In genomic region chrX:136812286-136812685, GRCh38 we compare ENCODE assay signal across 17 cellular contexts. TPM values are rescaled to one million over a fixed set of nuclear protein-coding genes. Genes with fewer than 3 reads are reported as not detected.
DNase-seq lines count a peak whose midpoint lies in the region; FAIRE-seq and TF ChIP-seq lines count a peak whose summit lies in the region.
"Had no signal": no experiment of that assay in that cellular context is flagged by ENCODE, and none has a peak within 500 bp of the region (broad histone marks: within the 10 kb centered on the region; RNA-seq: fewer than 3 reads in every experiment).

No MANE protein-coding gene starts in this region.

- no peaks in the 10 kb centered on the region for H3K9me3 Mint-ChIP-seq in astrocyte (ENCODE audit: unreplicated experiment)

- H3K27me3 Mint-ChIP-seq in astrocyte (ENCODE audit: low read depth, unreplicated experiment), result no peaks in the 10 kb centered on the region

- no peak overlapping the region for H2AFZ ChIP-seq in astrocyte (ENCODE audit: low read depth, low read length)

- no peak overlapping the region for H3K27ac Mint-ChIP-seq in astrocyte (ENCODE audit: unreplicated experiment)

- H3K4me2 ChIP-seq in astrocyte (ENCODE audit: low read length), result no peak overlapping the region

- no peaks in the 10 kb centered on the region for H3K9me3 ChIP-seq in astrocyte (ENCODE audit: insufficient read depth, low read depth, low read length)
- H3K9me3 ChIP-seq in WERI-Rb-1 (ENCODE audit: severe bottlenecking), result no peaks in the 10 kb centered on the region

- H3K27ac ChIP-seq in astrocyte (ENCODE audit: low read depth, low read length), result no peak overlapping the region
- H3K27ac ChIP-seq in WERI-Rb-1, result no peak overlapping the region

- H3K36me3 Mint-ChIP-seq in astrocyte (ENCODE audit: low read depth, unreplicated experiment), result no peaks in the 10 kb centered on the region

- H3K4me3 Mint-ChIP-seq in astrocyte (ENCODE audit: unreplicated experiment), result no peak overlapping the region

- no peak overlapping the region for H3K9ac ChIP-seq in astrocyte (ENCODE audit: low read length)

- H3K27me3 ChIP-seq in astrocyte (ENCODE audit: insufficient read depth, low read length), result no peaks in the 10 kb centered on the region
- H3K27me3 ChIP-seq in WERI-Rb-1 (ENCODE audit: insufficient read depth, low read depth, severe bottlenecking), result no peaks in the 10 kb centered on the region

- DNase-seq in AG08396 (ENCODE audit: low spot score) (peak; percentile 5), HCEC 1CT (peak; percentile 45), astrocyte (ENCODE audit: low read depth) (no peak), fibroblast of villous mesenchyme (ENCODE audit: low read depth) (peak; percentile 62), NCI-H524 treated with DMSO at 0.1 percent for 48 hours (lab: John Stamatoyannopoulos, UW) (no peak), WERI-Rb-1 (no peak), islet precursor cell (no peak), dermis blood vessel endothelial cell (no peak)
- DNase-seq: C1 segment of cervical spinal cord, DMS153, NCI-H1105, NCI-H1694 treated with DMSO at 0.1 percent for 48 hours, NCI-H446, NCI-H774, SHP77 treated with DMSO at 0.1 percent for 48 hours had no signal

- H4K20me1 ChIP-seq in astrocyte (ENCODE audit: insufficient read depth, low read length), result no peaks in the 10 kb centered on the region

- H3K36me3 ChIP-seq in astrocyte (ENCODE audit: insufficient read depth, low read length), result no peaks in the 10 kb centered on the region
- no peaks in the 10 kb centered on the region for H3K36me3 ChIP-seq in WERI-Rb-1

- no peaks in the 10 kb centered on the region for H3K79me2 ChIP-seq in astrocyte (ENCODE audit: insufficient read depth, low read length)

- peaks cover 3% of the 10 kb centered on the region for H3K4me1 Mint-ChIP-seq in astrocyte (ENCODE audit: low read depth, unreplicated experiment)

- TF ChIP-seq CTCF in astrocyte (IDR thresholded peaks at IDR 0.05; ENCODE audit: insufficient read depth, low read depth, low read length), result no peak
- TF ChIP-seq CTCF in fibroblast of villous mesenchyme (IDR thresholded peaks at IDR 0.05; ENCODE audit: insufficient read depth, low read depth, low read length), result no peak
- no peak for TF ChIP-seq CTCF in WERI-Rb-1 (IDR thresholded peaks at IDR 0.05; ENCODE audit: low read depth, low read length)

- no peaks in the 10 kb centered on the region for H3K4me1 ChIP-seq in astrocyte (ENCODE audit: insufficient read depth, low read length)

- peak; percentile 95 for FAIRE-seq in astrocyte (lab: Jason Lieb, UNC)
- FAIRE-seq: GM12878, GM18507 had no signal

- H3K4me3 ChIP-seq in astrocyte (ENCODE audit: insufficient read depth, low read depth, low read length) (no peak overlapping the region), fibroblast of villous mesenchyme (ENCODE audit: low read depth, low read length) (no peak overlapping the region), WERI-Rb-1 (ENCODE audit: low read depth, low read length) (no peak overlapping the region)
- H3K4me3 ChIP-seq: GM12878 had no signal

RNA-seq across cellular contexts. Expression of gene ARHGEF6, which starts 31.6 kb away (rescaled TPM):
- total RNA-seq in astrocyte, result 4.7 and 6.1 TPM in 2 replicates
- total RNA-seq in fibroblast of villous mesenchyme, result 7.7 and 12.5 TPM in 2 replicates
- total RNA-seq in dermis blood vessel endothelial cell, result 16.5 TPM in 2 replicates

Comparison
In these comparisons a context has a peak if more than half of its experiments do, and no peak if none do; other contexts are left out.
1. DNase-seq: peak in AG08396 (single experiment), HCEC 1CT (single experiment) and fibroblast of villous mesenchyme (single experiment); none in astrocyte (single experiment), NCI-H524 treated with DMSO at 0.1 percent for 48 hours (single experiment), WERI-Rb-1 (single experiment), islet precursor cell (single experiment) and dermis blood vessel endothelial cell (single experiment).